20 cellular contexts compared by ENCODE assay signal in the genomic region with DNA sequence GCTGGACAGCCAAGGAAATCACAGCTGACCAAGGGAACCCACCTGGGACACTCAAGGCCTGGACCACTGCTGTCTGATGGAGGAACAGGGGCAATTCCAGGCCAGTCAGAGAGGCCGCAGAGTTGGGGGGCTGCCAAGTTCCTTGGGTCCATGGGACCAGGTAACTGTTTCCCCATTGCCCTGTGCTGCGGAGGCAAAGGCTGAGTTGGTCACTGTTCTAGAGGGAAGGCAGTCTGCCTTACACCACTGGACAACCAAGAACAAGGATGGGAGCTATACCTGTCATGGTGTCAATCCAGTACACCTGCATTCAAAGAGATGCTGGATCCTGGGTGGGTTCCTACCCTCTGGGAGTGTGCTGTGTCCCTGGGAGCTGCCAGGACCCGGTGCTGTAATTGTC. TPM values are rescaled to one million over a fixed set of nuclear protein-coding genes. Genes with fewer than 3 reads are reported as not detected.
DNase-seq lines count a peak whose midpoint lies in the region; ATAC-seq lines count a peak whose summit lies in the region.
"Had no signal": no experiment of that assay in that cellular context is flagged by ENCODE, and none has a peak within 500 bp of the region (broad histone marks: within the 10 kb centered on the region; RNA-seq: fewer than 3 reads in every experiment).

No MANE protein-coding gene starts in this region.

- no peaks in the 10 kb centered on the region for H3K27me3 Mint-ChIP-seq in activated T-cell treated with anti-CD3 and anti-CD28 coated beads, Interleukin-2, amount 50 U/mL, for 24 hours
- H3K27me3 Mint-ChIP-seq in activated naive CD8-positive, alpha-beta T cell treated with anti-CD3 and anti-CD28 coated beads, Interleukin-2, amount 10 ng/mL, durations not matched to agents 7 days and 5 days, result no peaks in the 10 kb centered on the region

- no peaks in the 10 kb centered on the region for H3K36me3 ChIP-seq in KOPT-K1 (ENCODE audit: insufficient read depth, low read length)
- H3K36me3 ChIP-seq: ovary, right atrium auricular region had no signal

- no peak for DNase-seq in activated T-cell treated with anti-CD3 and anti-CD28 coated beads, Interleukin-2, amount 50 U/mL, for 24 hours
- DNase-seq in activated T-cell treated with anti-CD3 and anti-CD28 coated beads for 4 hours, result no peak
- no peak for DNase-seq in activated naive CD8-positive, alpha-beta T cell treated with anti-CD3 and anti-CD28 coated beads, Interleukin-2, amount 10 ng/mL, durations not matched to agents 7 days and 5 days
- DNase-seq in stimulated activated effector memory CD8-positive, alpha-beta T cell treated with anti-CD3 and anti-CD28 coated beads, Interleukin-12 subunit alpha, Interleukin-12 subunit beta, amount 100 ng/mL, for 72 hours (ENCODE audit: low spot score in 2 of 2), result no peak
- no peak for DNase-seq in cerebellum (ENCODE audit: low spot score)
- DNase-seq in NCI-H510A (lab: John Stamatoyannopoulos, UW), result no peak
- DNase-seq: ACHN; activated effector memory CD4-positive, alpha-beta T cell treated with anti-CD3 and anti-CD28 coated beads, Interleukin-2, amount 50 U/mL, for 16 hours; C1 segment of cervical spinal cord; cerebellar nuclear complex; DMS 273 treated with DMSO at 0.1 percent for 48 hours; effector CD8-positive, alpha-beta T cell; mesenchymal stem cell; NCI-H524 treated with DMSO at 0.1 percent for 48 hours; ovary; SW 1271 had no signal

- H3K36me3 Mint-ChIP-seq in activated T-cell treated with anti-CD3 and anti-CD28 coated beads, Interleukin-2, amount 50 U/mL, for 24 hours (ENCODE audit: low read depth), result peaks cover 53% of the 10 kb centered on the region
- H3K36me3 Mint-ChIP-seq in activated naive CD8-positive, alpha-beta T cell treated with anti-CD3 and anti-CD28 coated beads, Interleukin-2, amount 10 ng/mL, durations not matched to agents 7 days and 5 days, result peaks cover 47% of the 10 kb centered on the region
- H3K36me3 Mint-ChIP-seq in stimulated activated effector memory CD8-positive, alpha-beta T cell treated with anti-CD3 and anti-CD28 coated beads, Interleukin-12 subunit alpha, Interleukin-12 subunit beta, amount 100 ng/mL, for 72 hours, result peaks cover 13% of the 10 kb centered on the region

- H3K4me1 Mint-ChIP-seq in activated T-cell treated with anti-CD3 and anti-CD28 coated beads, Interleukin-2, amount 50 U/mL, for 24 hours (ENCODE audit: low read depth), result peaks cover 55% of the 10 kb centered on the region
- peaks cover 43% of the 10 kb centered on the region for H3K4me1 Mint-ChIP-seq in activated naive CD8-positive, alpha-beta T cell treated with anti-CD3 and anti-CD28 coated beads, Interleukin-2, amount 10 ng/mL, durations not matched to agents 7 days and 5 days
- H3K4me1 Mint-ChIP-seq in stimulated activated effector memory CD8-positive, alpha-beta T cell treated with anti-CD3 and anti-CD28 coated beads, Interleukin-12 subunit alpha, Interleukin-12 subunit beta, amount 100 ng/mL, for 72 hours, result peaks cover 60% of the 10 kb centered on the region

- POLR2A ChIA-PET in activated naive CD8-positive, alpha-beta T cell treated with anti-CD3 and anti-CD28 coated beads, Interleukin-2, amount 10 ng/mL, durations not matched to agents 7 days and 5 days (lab: Charles Lee), result interaction anchor here (0.6 to 4.6 kb wide), 4 partner anchors 10 to 1144 kb away, joined by 3 to 46 read pairs (median 15); a partner anchor contains a TSS

- H3K9me3 ChIP-seq in KOPT-K1 (ENCODE audit: insufficient read depth, low read length, poor library complexity, severe bottlenecking), result no peaks in the 10 kb centered on the region
- H3K9me3 ChIP-seq: ovary, right atrium auricular region had no signal

- H3K27ac ChIP-seq in KOPT-K1 (ENCODE audit: low read depth, low read length, poor library complexity, severe bottlenecking), result peak overlapping the region; percentile 96
- H3K27ac ChIP-seq: ovary, right atrium auricular region had no signal

- peaks cover 2% of the 10 kb centered on the region for H3K9me3 Mint-ChIP-seq in activated T-cell treated with anti-CD3 and anti-CD28 coated beads, Interleukin-2, amount 50 U/mL, for 24 hours
- no peaks in the 10 kb centered on the region for H3K9me3 Mint-ChIP-seq in activated naive CD8-positive, alpha-beta T cell treated with anti-CD3 and anti-CD28 coated beads, Interleukin-2, amount 10 ng/mL, durations not matched to agents 7 days and 5 days
- H3K9me3 Mint-ChIP-seq in stimulated activated effector memory CD8-positive, alpha-beta T cell treated with anti-CD3 and anti-CD28 coated beads, Interleukin-12 subunit alpha, Interleukin-12 subunit beta, amount 100 ng/mL, for 72 hours, result no peaks in the 10 kb centered on the region

- ATAC-seq in activated naive CD8-positive, alpha-beta T cell treated with anti-CD3 and anti-CD28 coated beads, Interleukin-2, amount 10 ng/mL, durations not matched to agents 7 days and 5 days (ENCODE audit: low read depth), result no peak
- no peak for ATAC-seq in stimulated activated effector memory CD8-positive, alpha-beta T cell treated with anti-CD3 and anti-CD28 coated beads, Interleukin-12 subunit alpha, Interleukin-12 subunit beta, amount 100 ng/mL, for 72 hours
- no peak for ATAC-seq in HG03342 (IDR thresholded peaks at IDR 0.05; ENCODE audit: unreplicated experiment)
- ATAC-seq: HepG2 had no signal

- no peak overlapping the region for H3K4me3 Mint-ChIP-seq in activated T-cell treated with anti-CD3 and anti-CD28 coated beads, Interleukin-2, amount 50 U/mL, for 24 hours
- H3K4me3 Mint-ChIP-seq in activated naive CD8-positive, alpha-beta T cell treated with anti-CD3 and anti-CD28 coated beads, Interleukin-2, amount 10 ng/mL, durations not matched to agents 7 days and 5 days, result peak overlapping the region; percentile 23
- no peak overlapping the region for H3K4me3 Mint-ChIP-seq in stimulated activated effector memory CD8-positive, alpha-beta T cell treated with anti-CD3 and anti-CD28 coated beads, Interleukin-12 subunit alpha, Interleukin-12 subunit beta, amount 100 ng/mL, for 72 hours

- H3K27ac Mint-ChIP-seq in activated T-cell treated with anti-CD3 and anti-CD28 coated beads, Interleukin-2, amount 50 U/mL, for 24 hours, result peak overlapping the region; percentile 82
- H3K27ac Mint-ChIP-seq in activated naive CD8-positive, alpha-beta T cell treated with anti-CD3 and anti-CD28 coated beads, Interleukin-2, amount 10 ng/mL, durations not matched to agents 7 days and 5 days, result peak overlapping the region; percentile 94
- H3K27ac Mint-ChIP-seq in stimulated activated effector memory CD8-positive, alpha-beta T cell treated with anti-CD3 and anti-CD28 coated beads, Interleukin-12 subunit alpha, Interleukin-12 subunit beta, amount 100 ng/mL, for 72 hours, result peak overlapping the region; percentile 69

RNA-seq across cellular contexts. Expression of a gene that starts 9.6 kb away (rescaled TPM):
- 100 to 1,000 TPM; 107 to 115 TPM for total RNA-seq in activated naive CD8-positive, alpha-beta T cell treated with anti-CD3 and anti-CD28 coated beads, Interleukin-2, amount 10 ng/mL, durations not matched to agents 7 days and 5 days
- 1.3 TPM for total RNA-seq in cerebellum

Comparison
In these comparisons a context has a peak if more than half of its experiments do, and no peak if none do; other contexts are left out.
1. RNA of a gene that starts 9.6 kb away (total RNA-seq): 107 to 115 TPM in activated naive CD8-positive, alpha-beta T cell treated with anti-CD3 and anti-CD28 coated beads, Interleukin-2, amount 10 ng/mL, durations not matched to agents 7 days and 5 days; 1.3 TPM in cerebellum (single experiment); every median in the first group is over 10 times any median in the second.
2. Peak in every context shown above with its lines, with median percentiles within 50 percentile points of each other: H3K27ac Mint-ChIP-seq.